Comparison of ENCODE assay signal across 8 cellular contexts in the genomic region with DNA sequence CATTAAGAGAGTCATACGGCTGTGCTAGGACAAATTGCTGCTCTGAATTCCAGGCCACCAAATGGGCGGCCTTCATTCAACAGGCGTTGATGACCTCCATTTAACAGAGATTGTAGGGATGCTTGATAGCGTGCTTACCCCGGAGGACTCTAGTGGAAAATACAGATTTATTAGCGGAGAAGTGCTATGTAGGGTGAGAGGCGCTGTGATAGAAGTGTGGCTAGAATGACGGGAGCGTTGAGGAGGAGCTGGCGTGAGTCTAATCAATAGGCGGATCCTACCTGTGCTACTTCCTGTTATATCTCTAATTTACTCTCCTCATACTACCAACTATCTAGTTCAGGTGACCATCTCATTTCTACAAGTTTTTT. TPM values are rescaled to one million over a fixed set of nuclear protein-coding genes. Genes with fewer than 3 reads are reported as not detected.
DNase-seq lines count a peak whose midpoint lies in the region; ATAC-seq and TF ChIP-seq lines count a peak whose summit lies in the region.

No MANE protein-coding gene starts in this region.

- peak overlapping the region; percentile 95 for H3K4me3 ChIP-seq in skeletal muscle cell (ENCODE audit: low read depth, low read length)

- DNase-seq in Ammon's horn (ENCODE audit: low spot score) (peak; percentile 24), foreskin keratinocyte (peak; percentile 8 to 26), skeletal muscle cell (ENCODE audit: low read depth) (no peak), islet precursor cell (no peak)
- DNase-seq in activated CD4-positive, alpha-beta T cell treated with anti-CD3 and anti-CD28 coated beads, Interleukin-2, amount 10 ng/mL, durations not matched to agents 7 days and 5 days, result peak; percentile 25

- peaks cover 39% of the 10 kb centered on the region for H3K36me3 ChIP-seq in KOPT-K1 (ENCODE audit: insufficient read depth, low read length)

- peaks cover 19% of the 10 kb centered on the region for H3K27me3 Mint-ChIP-seq in activated CD4-positive, alpha-beta T cell treated with anti-CD3 and anti-CD28 coated beads, Interleukin-2, amount 10 ng/mL, durations not matched to agents 7 days and 5 days

- H3K4me3 Mint-ChIP-seq in activated CD4-positive, alpha-beta T cell treated with anti-CD3 and anti-CD28 coated beads, Interleukin-2, amount 10 ng/mL, durations not matched to agents 7 days and 5 days, result peak overlapping the region; percentile 93

- H3K36me3 Mint-ChIP-seq in activated CD4-positive, alpha-beta T cell treated with anti-CD3 and anti-CD28 coated beads, Interleukin-2, amount 10 ng/mL, durations not matched to agents 7 days and 5 days (ENCODE audit: low read depth), result peaks cover 11% of the 10 kb centered on the region

- TF ChIP-seq CTCF in foreskin keratinocyte (conservative IDR thresholded peaks at IDR 0.05), result no peak

- CTCF ChIA-PET in activated CD4-positive, alpha-beta T cell treated with anti-CD3 and anti-CD28 coated beads, Interleukin-2, amount 10 ng/mL, durations not matched to agents 7 days and 5 days (lab: Charles Lee), result no interaction called here

- no peaks in the 10 kb centered on the region for H3K27me3 ChIP-seq in foreskin keratinocyte

- H3K27ac ChIP-seq in KOPT-K1 (ENCODE audit: low read depth, low read length, poor library complexity, severe bottlenecking) (peak overlapping the region; percentile 73), foreskin keratinocyte (peak overlapping the region; percentile 66)

- H3K4me1 Mint-ChIP-seq in activated CD4-positive, alpha-beta T cell treated with anti-CD3 and anti-CD28 coated beads, Interleukin-2, amount 10 ng/mL, durations not matched to agents 7 days and 5 days, result peaks cover 28% of the 10 kb centered on the region

- POLR2A ChIA-PET in activated CD4-positive, alpha-beta T cell treated with anti-CD3 and anti-CD28 coated beads, Interleukin-2, amount 10 ng/mL, durations not matched to agents 7 days and 5 days (lab: Charles Lee), result no interaction called here

- peak; percentile 16 for ATAC-seq in GM18867 (IDR thresholded peaks at IDR 0.05; ENCODE audit: unreplicated experiment)
- ATAC-seq in foreskin keratinocyte, result peak; percentile 34
- ATAC-seq in HG03097 (IDR thresholded peaks at IDR 0.05; ENCODE audit: low FRiP score, unreplicated experiment), result no peak

- H3K9me3 ChIP-seq in KOPT-K1 (ENCODE audit: insufficient read depth, low read length, poor library complexity, severe bottlenecking), result no peaks in the 10 kb centered on the region

- H3K9me3 Mint-ChIP-seq in activated CD4-positive, alpha-beta T cell treated with anti-CD3 and anti-CD28 coated beads, Interleukin-2, amount 10 ng/mL, durations not matched to agents 7 days and 5 days, result no peaks in the 10 kb centered on the region

- peak overlapping the region; percentile 99 for H3K27ac Mint-ChIP-seq in activated CD4-positive, alpha-beta T cell treated with anti-CD3 and anti-CD28 coated beads, Interleukin-2, amount 10 ng/mL, durations not matched to agents 7 days and 5 days

- H3K4me1 ChIP-seq in foreskin keratinocyte, result peaks cover 12% of the 10 kb centered on the region

RNA-seq across cellular contexts. Expression of gene MRPS35, which starts 0.7 kb away (rescaled TPM):
- total RNA-seq in activated CD4-positive, alpha-beta T cell treated with anti-CD3 and anti-CD28 coated beads, Interleukin-2, amount 10 ng/mL, durations not matched to agents 7 days and 5 days, result 10 to 100 TPM; 37.8 to 38.5 TPM
- total RNA-seq in foreskin keratinocyte, result 62.6 and 68.9 TPM in 2 replicates
- 45.9 and 53.7 TPM in 2 replicates for polyA plus RNA-seq in foreskin keratinocyte

RNA-seq across cellular contexts. Expression of gene REP15, which starts 15.1 kb away (rescaled TPM):
- total RNA-seq in activated CD4-positive, alpha-beta T cell treated with anti-CD3 and anti-CD28 coated beads, Interleukin-2, amount 10 ng/mL, durations not matched to agents 7 days and 5 days, result under 1 TPM; 0.25 to 0.37 TPM
- 3.4 TPM in 2 replicates for total RNA-seq in foreskin keratinocyte
- 2.5 and 2.9 TPM in 2 replicates for polyA plus RNA-seq in foreskin keratinocyte

Comparison
In these comparisons a context has a peak if more than half of its experiments do, and no peak if none do; other contexts are left out.
1. DNase-seq: peak in Ammon's horn (single experiment), activated CD4-positive, alpha-beta T cell treated with anti-CD3 and anti-CD28 coated beads, Interleukin-2, amount 10 ng/mL, durations not matched to agents 7 days and 5 days (single experiment) and foreskin keratinocyte (2 of 2); none in skeletal muscle cell (single experiment) and islet precursor cell (single experiment).